In genomic region chr7:78220754-78221153, GRCh38 we compare ENCODE assay signal across 31 cellular contexts.
"Had no signal": no experiment of that assay in that cellular context is flagged by ENCODE, and none has a peak within 500 bp of the region (broad histone marks: within the 10 kb centered on the region; RNA-seq: fewer than 3 reads in every experiment).

No MANE protein-coding gene starts in this region.

- H3K4me3 Mint-ChIP-seq: activated naive CD4-positive, alpha-beta T cell treated with anti-CD3 and anti-CD28 coated beads, Interleukin-2, amount 10 ng/mL, durations not matched to agents 7 days and 5 days; activated naive CD8-positive, alpha-beta T cell treated with anti-CD3 and anti-CD28 coated beads, Interleukin-2, amount 10 ng/mL, durations not matched to agents 7 days and 5 days; brain; effector memory CD8-positive, alpha-beta T cell; naive B cell; nephron progenitor cell; stimulated activated effector memory CD8-positive, alpha-beta T cell treated with anti-CD3 and anti-CD28 coated beads, Interleukin-12 subunit alpha, Interleukin-12 subunit beta, amount 100 ng/mL, for 72 hours; stimulated activated naive CD8-positive, alpha-beta T cell treated with anti-CD3 and anti-CD28 coated beads, Interleukin-15, Interleukin-2, amounts not matched to agents 100 ng/mL and 50 ng/mL, for 24 hours; type B pancreatic cell had no signal

- H3K36me3 Mint-ChIP-seq: activated naive CD4-positive, alpha-beta T cell treated with anti-CD3 and anti-CD28 coated beads, Interleukin-2, amount 10 ng/mL, durations not matched to agents 7 days and 5 days; activated naive CD8-positive, alpha-beta T cell treated with anti-CD3 and anti-CD28 coated beads, Interleukin-2, amount 10 ng/mL, durations not matched to agents 7 days and 5 days; naive B cell; stimulated activated effector memory CD8-positive, alpha-beta T cell treated with anti-CD3 and anti-CD28 coated beads, Interleukin-12 subunit alpha, Interleukin-12 subunit beta, amount 100 ng/mL, for 72 hours; type B pancreatic cell had no signal

- H3K9me3 ChIP-seq: ascending aorta, gastrocnemius medialis, ovary, thoracic aorta, uterus had no signal

- H3K4me1 Mint-ChIP-seq: activated naive CD4-positive, alpha-beta T cell treated with anti-CD3 and anti-CD28 coated beads, Interleukin-2, amount 10 ng/mL, durations not matched to agents 7 days and 5 days; activated naive CD8-positive, alpha-beta T cell treated with anti-CD3 and anti-CD28 coated beads, Interleukin-2, amount 10 ng/mL, durations not matched to agents 7 days and 5 days; naive B cell; nephron progenitor cell; stimulated activated effector memory CD8-positive, alpha-beta T cell treated with anti-CD3 and anti-CD28 coated beads, Interleukin-12 subunit alpha, Interleukin-12 subunit beta, amount 100 ng/mL, for 72 hours had no signal

- H3K9me3 Mint-ChIP-seq: activated naive CD4-positive, alpha-beta T cell treated with anti-CD3 and anti-CD28 coated beads, Interleukin-2, amount 10 ng/mL, durations not matched to agents 7 days and 5 days; activated naive CD8-positive, alpha-beta T cell treated with anti-CD3 and anti-CD28 coated beads, Interleukin-2, amount 10 ng/mL, durations not matched to agents 7 days and 5 days; brain; nephron progenitor cell; stimulated activated naive CD8-positive, alpha-beta T cell treated with anti-CD3 and anti-CD28 coated beads, Interleukin-15, Interleukin-2, amounts not matched to agents 100 ng/mL and 50 ng/mL, for 24 hours; type B pancreatic cell had no signal

- DNase-seq: activated CD4-positive, alpha-beta T cell treated with anti-CD3 and anti-CD28 coated beads for 48 hours; activated CD4-positive, alpha-beta T cell treated with anti-CD3 and anti-CD28 coated beads, Interleukin-2, amount 50 U/mL, for 48 hours; activated CD8-positive, alpha-beta memory T cell treated with anti-CD3 and anti-CD28 coated beads for 24 hours; activated effector memory CD4-positive, alpha-beta T cell treated with Interleukin-2 at 50 U/mL for 16 hours; activated naive CD4-positive, alpha-beta T cell treated with anti-CD3 and anti-CD28 coated beads, Interleukin-2, amount 10 ng/mL, durations not matched to agents 7 days and 5 days; activated naive CD8-positive, alpha-beta T cell treated with anti-CD3 and anti-CD28 coated beads, Interleukin-2, amount 10 ng/mL, durations not matched to agents 7 days and 5 days; cerebellar nuclear complex; cortex of kidney; effector memory CD8-positive, alpha-beta T cell; erythroblast; gastrocnemius medialis; hippocampal formation; left cardiac atrium; mammary epithelial cell; naive B cell; nephron progenitor cell; ovary; retina; stimulated activated CD4-positive, alpha-beta T cell treated with anti-CD3 and anti-CD28 coated beads, Interleukin-4, amount 100 ng/mL, for 24 hours; uterus had no signal

- H3K4me1 ChIP-seq: gastrocnemius medialis, uterus had no signal

- H3K27ac Mint-ChIP-seq: activated naive CD4-positive, alpha-beta T cell treated with anti-CD3 and anti-CD28 coated beads, Interleukin-2, amount 10 ng/mL, durations not matched to agents 7 days and 5 days; activated naive CD8-positive, alpha-beta T cell treated with anti-CD3 and anti-CD28 coated beads, Interleukin-2, amount 10 ng/mL, durations not matched to agents 7 days and 5 days; brain; effector memory CD8-positive, alpha-beta T cell; naive B cell; nephron progenitor cell; progenitor cell of endocrine pancreas; stimulated activated effector memory CD8-positive, alpha-beta T cell treated with anti-CD3 and anti-CD28 coated beads, Interleukin-12 subunit alpha, Interleukin-12 subunit beta, amount 100 ng/mL, for 72 hours; stimulated activated naive CD8-positive, alpha-beta T cell treated with anti-CD3 and anti-CD28 coated beads, Interleukin-15, Interleukin-2, amounts not matched to agents 100 ng/mL and 50 ng/mL, for 24 hours; type B pancreatic cell had no signal

- H3K36me3 ChIP-seq: ascending aorta, cardiac muscle cell, gastrocnemius medialis, ovary, thoracic aorta, uterus had no signal

- ATAC-seq: activated CD4-positive, CD25-positive, alpha-beta regulatory T cell treated with anti-CD3 and anti-CD28 coated beads, Interleukin-2, amount 50 U/mL, for 24 hours; effector memory CD8-positive, alpha-beta T cell; gastrocnemius medialis; left cardiac atrium; sciatic nerve; stimulated activated effector memory CD8-positive, alpha-beta T cell treated with anti-CD3 and anti-CD28 coated beads, Interleukin-12 subunit alpha, Interleukin-12 subunit beta, amount 100 ng/mL, for 72 hours had no signal

- H3K27me3 Mint-ChIP-seq: activated naive CD4-positive, alpha-beta T cell treated with anti-CD3 and anti-CD28 coated beads, Interleukin-2, amount 10 ng/mL, durations not matched to agents 7 days and 5 days; activated naive CD8-positive, alpha-beta T cell treated with anti-CD3 and anti-CD28 coated beads, Interleukin-2, amount 10 ng/mL, durations not matched to agents 7 days and 5 days; brain; progenitor cell of endocrine pancreas; stimulated activated naive CD8-positive, alpha-beta T cell treated with anti-CD3 and anti-CD28 coated beads, Interleukin-15, Interleukin-2, amounts not matched to agents 100 ng/mL and 50 ng/mL, for 24 hours had no signal

- H3K4me3 ChIP-seq: ascending aorta, cardiac muscle cell, gastrocnemius medialis, ovary, skin epidermis, thoracic aorta, uterus had no signal
